16 cellular contexts compared by ENCODE assay signal in the genomic region with DNA sequence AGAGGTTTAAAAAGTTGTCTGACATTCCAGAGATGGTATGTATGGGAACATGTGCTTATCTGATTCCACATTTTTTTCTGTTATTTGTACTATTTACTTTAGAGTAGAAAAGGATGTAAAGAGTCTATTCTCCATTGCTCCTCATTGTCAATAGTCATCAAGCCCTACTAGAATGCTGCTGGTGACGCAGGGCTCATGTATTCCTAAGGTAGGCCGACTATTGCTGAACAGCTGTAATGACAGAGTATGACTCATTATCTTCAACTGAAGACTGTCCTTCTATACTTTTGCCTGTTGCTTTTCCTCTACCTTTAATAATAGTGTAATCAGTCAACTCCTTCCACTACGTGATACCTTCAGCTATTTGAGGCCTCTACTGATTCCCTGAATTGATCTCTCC.
"Had no signal": no experiment of that assay in that cellular context is flagged by ENCODE, and none has a peak within 500 bp of the region (broad histone marks: within the 10 kb centered on the region; RNA-seq: fewer than 3 reads in every experiment).

No MANE protein-coding gene starts in this region.

- H3K9me3 ChIP-seq: left ventricle myocardium inferior, sigmoid colon, spleen had no signal

- H3K27me3 ChIP-seq: dorsolateral prefrontal cortex, sigmoid colon, spleen had no signal

- DNase-seq: activated CD4-positive, alpha-beta T cell treated with anti-CD3 and anti-CD28 coated beads for 36 hours; activated CD4-positive, alpha-beta T cell treated with anti-CD3 and anti-CD28 coated beads, Interleukin-2, amount 50 U/mL, for 48 hours; activated naive CD4-positive, alpha-beta T cell; activated naive CD8-positive, alpha-beta T cell treated with anti-CD3 and anti-CD28 coated beads for 36 hours; activated T-cell treated with anti-CD3 and anti-CD28 coated beads for 4 hours; amniotic stem cell; caudate nucleus; dorsolateral prefrontal cortex; endodermal cell; kidney; left ventricle myocardium inferior; naive thymus-derived CD8-positive, alpha-beta T cell; sigmoid colon; spleen; stimulated activated naive CD4-positive, alpha-beta T cell had no signal

- H3K36me3 ChIP-seq: left ventricle myocardium inferior, sigmoid colon, spleen had no signal

- ATAC-seq: activated CD4-positive, alpha-beta T cell treated with anti-CD3 and anti-CD28 coated beads for 36 hours; naive thymus-derived CD8-positive, alpha-beta T cell; WTC11 had no signal

- H3K4me1 ChIP-seq: left ventricle myocardium inferior, sigmoid colon, spleen had no signal

- H3K27ac ChIP-seq: dorsolateral prefrontal cortex, left ventricle myocardium inferior, sigmoid colon, spleen had no signal

- H3K4me3 ChIP-seq: dorsolateral prefrontal cortex, left ventricle myocardium inferior, sigmoid colon, spleen had no signal
